In the genomic region with DNA sequence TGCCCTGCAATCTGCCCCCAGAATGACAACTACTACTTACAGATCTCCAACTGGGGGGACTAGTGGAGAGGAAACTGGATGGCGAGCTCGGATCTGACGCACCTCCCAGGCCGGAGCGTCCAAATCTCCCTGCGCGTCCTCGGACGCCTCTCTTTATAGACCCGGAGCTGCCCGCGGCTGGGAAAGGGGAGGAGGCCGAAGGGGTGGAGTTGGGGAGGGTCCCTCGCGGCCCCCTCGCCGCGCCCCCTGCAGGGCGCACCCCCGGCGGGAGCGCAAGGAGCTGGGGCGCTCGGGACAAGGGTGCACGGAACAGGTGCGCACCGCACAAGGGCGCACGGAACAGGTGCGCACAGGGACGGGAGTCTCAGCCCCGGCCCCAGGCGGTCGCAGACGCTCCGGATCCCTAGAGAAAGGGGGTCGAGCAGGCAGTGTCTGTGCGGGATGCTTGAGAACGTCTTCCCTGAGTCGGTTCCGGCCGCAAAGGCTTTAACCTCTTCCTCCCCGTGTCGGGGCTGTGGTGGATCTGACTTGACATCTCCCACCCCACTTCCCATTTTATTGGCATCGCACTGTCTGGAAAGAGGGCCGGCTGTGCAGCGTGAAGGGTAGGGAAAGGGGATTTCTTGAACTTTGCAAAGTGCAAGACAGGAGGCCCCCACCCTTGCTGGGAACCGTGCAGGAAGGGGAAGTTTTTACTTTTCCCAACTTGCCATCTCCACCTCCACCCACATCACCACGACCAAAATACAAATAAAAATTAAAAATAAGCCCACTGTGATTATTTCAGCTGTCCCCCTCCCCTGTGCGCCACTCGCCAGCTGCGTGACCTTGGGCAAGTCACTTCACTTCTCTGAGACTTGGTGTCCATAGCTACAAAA, we compare ENCODE assay signal across 8 cellular contexts. TPM values are rescaled to one million over a fixed set of nuclear protein-coding genes. Genes with fewer than 3 reads are reported as not detected.
DNase-seq lines count a peak whose midpoint lies in the region; ATAC-seq and TF ChIP-seq lines count a peak whose summit lies in the region.

TSS of gene MYH11 (minus strand) at position 128 of the 878 bp plus-strand sequence. CDS start 18,776 bp downstream, outside the sequence.

- H3K27ac Mint-ChIP-seq in activated CD8-positive, alpha-beta memory T cell treated with anti-CD3 and anti-CD28 coated beads, Interleukin-2, amount 10 ng/mL, durations not matched to agents 7 days and 5 days = no peak within 1 kb of the TSS
- H3K27ac Mint-ChIP-seq in chondrocyte (ENCODE audit: unreplicated experiment) (peak within 1 kb of the TSS; percentile 81), mesothelial cell of epicardium (peak within 1 kb of the TSS; percentile 26)

- ATAC-seq in activated CD8-positive, alpha-beta memory T cell treated with anti-CD3 and anti-CD28 coated beads, Interleukin-2, amount 10 ng/mL, durations not matched to agents 7 days and 5 days = no peak
- no peak for ATAC-seq in GM18858 (IDR thresholded peaks at IDR 0.05; ENCODE audit: unreplicated experiment)

- under 1% methylated on average over 52 of the region's 52 CpGs for WGBS in urinary bladder

- TF ChIP-seq CTCF in chondrocyte (IDR thresholded peaks at IDR 0.05) = no peak
- TF ChIP-seq CTCF in mesothelial cell of epicardium (IDR thresholded peaks at IDR 0.05; ENCODE audit: unreplicated experiment) = no peak

- H3K4me3 Mint-ChIP-seq in activated CD8-positive, alpha-beta memory T cell treated with anti-CD3 and anti-CD28 coated beads, Interleukin-2, amount 10 ng/mL, durations not matched to agents 7 days and 5 days = peak within 1 kb of the TSS; percentile 36
- peak within 1 kb of the TSS; percentile 89 for H3K4me3 Mint-ChIP-seq in chondrocyte (ENCODE audit: unreplicated experiment)
- peak within 1 kb of the TSS; percentile 76 for H3K4me3 Mint-ChIP-seq in mesothelial cell of epicardium

- CTCF ChIA-PET in activated CD8-positive, alpha-beta memory T cell treated with anti-CD3 and anti-CD28 coated beads, Interleukin-2, amount 10 ng/mL, durations not matched to agents 7 days and 5 days (lab: Charles Lee) = no interaction called here

- no peak for DNase-seq in activated CD8-positive, alpha-beta memory T cell treated with anti-CD3 and anti-CD28 coated beads, Interleukin-2, amount 10 ng/mL, durations not matched to agents 7 days and 5 days
- DNase-seq in activated CD8-positive, alpha-beta memory T cell treated with anti-CD3 and anti-CD28 coated beads, Interleukin-2, amount 50 U/mL, for 48 hours = no peak
- DNase-seq in chondrocyte (ENCODE audit: low spot score) = no peak
- DNase-seq in mesothelial cell of epicardium (ENCODE audit: low spot score in 2 of 2, unreplicated experiment in 2 of 2) = peak in 1 of 2 experiments; percentile 38
- no peak for DNase-seq in NCI-H1694 treated with DMSO at 0.1 percent for 48 hours (lab: John Stamatoyannopoulos, UW)
- DNase-seq in HuH-7.5 (ENCODE audit: low spot score) = no peak

- H3K4me3 ChIP-seq in urinary bladder (ENCODE audit: low read depth, low read length) = peak within 1 kb of the TSS; percentile 58

- H3K27me3 Mint-ChIP-seq in activated CD8-positive, alpha-beta memory T cell treated with anti-CD3 and anti-CD28 coated beads, Interleukin-2, amount 10 ng/mL, durations not matched to agents 7 days and 5 days = peaks cover 56% of the 10 kb centered on the region
- H3K27me3 Mint-ChIP-seq in chondrocyte (ENCODE audit: low read depth) = peaks cover 3% of the 10 kb centered on the region
- H3K27me3 Mint-ChIP-seq in mesothelial cell of epicardium (ENCODE audit: low read depth) = peaks cover 55% of the 10 kb centered on the region

- H3K4me1 Mint-ChIP-seq in activated CD8-positive, alpha-beta memory T cell treated with anti-CD3 and anti-CD28 coated beads, Interleukin-2, amount 10 ng/mL, durations not matched to agents 7 days and 5 days = peaks cover 8% of the 10 kb centered on the region
- H3K4me1 Mint-ChIP-seq in chondrocyte (ENCODE audit: low read depth) (peaks cover 16% of the 10 kb centered on the region), mesothelial cell of epicardium (peaks cover 9% of the 10 kb centered on the region)

- no peaks in the 10 kb centered on the region for H3K9me3 Mint-ChIP-seq in activated CD8-positive, alpha-beta memory T cell treated with anti-CD3 and anti-CD28 coated beads, Interleukin-2, amount 10 ng/mL, durations not matched to agents 7 days and 5 days (ENCODE audit: low read depth)
- H3K9me3 Mint-ChIP-seq in chondrocyte (ENCODE audit: low read depth) = no peaks in the 10 kb centered on the region
- H3K9me3 Mint-ChIP-seq in mesothelial cell of epicardium = no peaks in the 10 kb centered on the region

- no peaks in the 10 kb centered on the region for H3K4me1 ChIP-seq in urinary bladder (ENCODE audit: insufficient read depth)

- peaks cover 2% of the 10 kb centered on the region for H3K36me3 Mint-ChIP-seq in activated CD8-positive, alpha-beta memory T cell treated with anti-CD3 and anti-CD28 coated beads, Interleukin-2, amount 10 ng/mL, durations not matched to agents 7 days and 5 days
- H3K36me3 Mint-ChIP-seq in chondrocyte (ENCODE audit: low read depth) = no peaks in the 10 kb centered on the region
- H3K36me3 Mint-ChIP-seq in mesothelial cell of epicardium = no peaks in the 10 kb centered on the region

- H3K36me3 ChIP-seq in urinary bladder (ENCODE audit: insufficient read depth) = no peaks in the 10 kb centered on the region

- peak within 1 kb of the TSS; percentile 78 for H3K27ac ChIP-seq in urinary bladder (ENCODE audit: low read depth)

RNA-seq across cellular contexts. Expression of gene MYH11, which starts in this region (rescaled TPM):
- under 1 TPM in 1 of 2 experiments, not detected in 1; 0.06 TPM for total RNA-seq in activated CD8-positive, alpha-beta memory T cell treated with anti-CD3 and anti-CD28 coated beads, Interleukin-2, amount 10 ng/mL, durations not matched to agents 7 days and 5 days
- total RNA-seq in chondrocyte = 4.8 to 58.3 TPM (median 57.8 TPM) in 3 replicates
- 0.58 to 0.89 TPM (median 0.66 TPM) in 3 replicates for total RNA-seq in mesothelial cell of epicardium
- total RNA-seq in urinary bladder = 1,069 TPM
- polyA plus RNA-seq in urinary bladder = 5,010 TPM

Comparison
In these comparisons a context has a peak if more than half of its experiments do, and no peak if none do; other contexts are left out.
1. H3K4me3 Mint-ChIP-seq: peak in every context shown above with its lines; median percentile 89 in chondrocyte; 76 in mesothelial cell of epicardium; 36 in activated CD8-positive, alpha-beta memory T cell treated with anti-CD3 and anti-CD28 coated beads, Interleukin-2, amount 10 ng/mL, durations not matched to agents 7 days and 5 days.